27 cellular contexts compared by ENCODE assay signal in the genomic region with DNA sequence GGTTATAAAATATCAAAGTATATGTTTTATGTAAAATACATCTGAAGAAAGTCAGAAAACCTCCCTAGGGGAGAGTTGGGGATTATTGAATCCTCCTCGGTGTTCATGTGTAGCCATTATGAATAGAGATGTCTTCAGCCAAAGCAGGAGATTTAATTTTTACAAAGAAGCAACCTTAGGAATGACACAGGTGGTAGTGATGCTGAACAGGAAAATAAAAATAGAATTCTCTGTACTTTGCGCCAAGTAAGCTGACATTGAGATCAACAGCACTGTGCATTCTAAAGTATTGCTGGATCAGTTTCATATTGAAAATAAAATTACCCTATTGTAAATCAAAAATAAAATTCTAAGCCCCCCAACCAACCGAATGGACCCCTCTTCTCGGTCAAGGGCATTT.
DNase-seq lines count a peak whose midpoint lies in the region; TF ChIP-seq lines count a peak whose summit lies in the region.
"Had no signal": no experiment of that assay in that cellular context is flagged by ENCODE, and none has a peak within 500 bp of the region (broad histone marks: within the 10 kb centered on the region; RNA-seq: fewer than 3 reads in every experiment).

No MANE protein-coding gene starts in this region.

- in situ Hi-C loops in G401 (cut with HindIII; ENCODE audit: low sequenced_read_pairs): no loop called here

- H3K4me3 Mint-ChIP-seq in HFFc6 (no peak overlapping the region), chondrocyte (ENCODE audit: unreplicated experiment) (no peak overlapping the region)
- H3K4me3 Mint-ChIP-seq: B cell; CD14-positive monocyte; CD4-positive, alpha-beta memory T cell; CD4-positive, alpha-beta T cell; CD4-positive, CD25-positive, alpha-beta regulatory T cell; CD8-positive, alpha-beta memory T cell; CD8-positive, alpha-beta T cell had no signal

- no peak overlapping the region for H3K27ac Mint-ChIP-seq in HFFc6
- no peak overlapping the region for H3K27ac Mint-ChIP-seq in chondrocyte (ENCODE audit: unreplicated experiment)
- H3K27ac Mint-ChIP-seq: B cell; CD14-positive monocyte; CD4-positive, alpha-beta memory T cell; CD4-positive, alpha-beta T cell; CD4-positive, CD25-positive, alpha-beta regulatory T cell; CD8-positive, alpha-beta T cell had no signal

- peaks cover 11% of the 10 kb centered on the region for H3K27me3 Mint-ChIP-seq in HFFc6 (ENCODE audit: insufficient read depth)
- H3K27me3 Mint-ChIP-seq in chondrocyte (ENCODE audit: low read depth): peaks cover 11% of the 10 kb centered on the region
- H3K27me3 Mint-ChIP-seq: B cell; CD4-positive, alpha-beta memory T cell; CD4-positive, alpha-beta T cell had no signal

- H3K9me3 Mint-ChIP-seq in HFFc6 (no peaks in the 10 kb centered on the region), chondrocyte (ENCODE audit: low read depth) (no peaks in the 10 kb centered on the region)
- H3K9me3 Mint-ChIP-seq: CD4-positive, alpha-beta memory T cell; CD4-positive, alpha-beta T cell; CD4-positive, CD25-positive, alpha-beta regulatory T cell; CD8-positive, alpha-beta memory T cell; CD8-positive, alpha-beta T cell had no signal

- H3K4me1 Mint-ChIP-seq in HFFc6 (ENCODE audit: low read depth) (no peaks in the 10 kb centered on the region), chondrocyte (ENCODE audit: low read depth) (no peaks in the 10 kb centered on the region)
- H3K4me1 Mint-ChIP-seq: B cell; CD14-positive monocyte; CD4-positive, alpha-beta memory T cell; CD4-positive, CD25-positive, alpha-beta regulatory T cell; CD8-positive, alpha-beta memory T cell had no signal

- TF ChIP-seq CTCF in HFFc6 (IDR thresholded peaks at IDR 0.05): no peak
- TF ChIP-seq CTCF in chondrocyte (IDR thresholded peaks at IDR 0.05): no peak

- no peaks in the 10 kb centered on the region for H3K36me3 Mint-ChIP-seq in HFFc6 (ENCODE audit: low read depth)
- no peaks in the 10 kb centered on the region for H3K36me3 Mint-ChIP-seq in chondrocyte (ENCODE audit: low read depth)
- H3K36me3 Mint-ChIP-seq: CD14-positive monocyte; CD4-positive, alpha-beta memory T cell; CD4-positive, CD25-positive, alpha-beta regulatory T cell; CD8-positive, alpha-beta memory T cell; CD8-positive, alpha-beta T cell had no signal

- DNase-seq in G401 (ENCODE audit: low spot score) (peak; percentile 62), cerebellar cortex (ENCODE audit: low spot score) (peak; percentile 62), cerebellum (ENCODE audit: low spot score) (peak; percentile 39), NCI-H1048 (lab: John Stamatoyannopoulos, UW) (no peak), HFFc6 (no peak), chondrocyte (ENCODE audit: low spot score) (no peak)
- DNase-seq: 8988T; ACHN; AML-193; BE2C; Caco-2; Calu3; CD4-positive, alpha-beta memory T cell; CD4-positive, alpha-beta T cell; CD4-positive, CD25-positive, alpha-beta regulatory T cell; CD8-positive, alpha-beta memory T cell; CD8-positive, alpha-beta T cell; COR-L47; DMS 273 treated with DMSO at 0.1 percent for 48 hours; DMS153; DMS53; DMS79; DMS79 treated with DMSO at 0.1 percent for 48 hours; DND-41; EL had no signal

Comparison
In these comparisons a context has a peak if more than half of its experiments do, and no peak if none do; other contexts are left out.
1. DNase-seq: peak in G401 (single experiment), cerebellar cortex (single experiment) and cerebellum (single experiment); none in NCI-H1048 (single experiment), HFFc6 (single experiment) and chondrocyte (single experiment).